In the genomic region with DNA sequence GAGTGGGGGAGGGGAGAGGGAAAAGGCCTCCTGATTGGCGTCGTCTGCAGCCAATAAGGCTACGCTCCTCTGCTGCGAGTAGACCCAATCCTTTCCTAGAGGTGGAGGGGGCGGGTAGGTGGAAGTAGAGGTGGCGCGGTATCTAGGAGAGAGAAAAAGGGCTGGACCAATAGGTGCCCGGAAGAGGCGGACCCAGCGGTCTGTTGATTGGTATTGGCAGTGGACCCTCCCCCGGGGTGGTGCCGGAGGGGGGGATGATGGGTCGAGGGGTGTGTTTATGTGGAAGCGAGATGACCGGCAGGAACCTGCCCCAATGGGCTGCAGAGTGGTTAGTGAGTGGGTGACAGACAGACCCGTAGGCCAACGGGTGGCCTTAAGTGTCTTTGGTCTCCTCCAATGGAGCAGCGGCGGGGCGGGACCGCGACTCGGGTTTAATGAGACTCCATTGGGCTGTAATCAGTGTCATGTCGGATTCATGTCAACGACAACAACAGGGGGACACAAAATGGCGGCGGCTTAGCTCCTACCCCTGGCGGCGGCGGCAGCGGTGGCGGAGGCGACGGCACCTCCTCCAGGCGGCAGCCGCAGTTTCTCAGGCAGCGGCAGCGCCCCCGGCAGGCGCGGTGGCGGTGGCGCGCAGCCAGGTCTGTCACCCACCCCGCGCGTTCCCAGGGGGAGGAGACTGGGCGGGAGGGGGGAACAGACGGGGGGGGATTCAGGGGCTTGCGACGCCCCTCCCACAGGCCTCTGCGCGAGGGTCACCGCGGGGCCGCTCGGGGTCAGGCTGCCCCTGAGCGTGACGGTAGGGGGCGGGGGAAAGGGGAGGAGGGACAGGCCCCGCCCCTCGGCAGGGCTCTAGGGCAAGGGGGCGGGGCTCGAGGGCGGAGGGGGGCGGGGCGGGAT, we compare ENCODE assay signal across 1 cellular context.
TF ChIP-seq lines count a peak whose summit lies in the region.

KAT6B (plus strand) TSS at position 459 of the 903 bp plus-strand sequence. CDS start 16,258 bp downstream, outside the sequence.

TF ChIP-seq in K562, 482 proteins besides CTCF, POLR2A, EP300 and RAD21 (continued from another document and continues in another):
- TF ChIP-seq, protein P1, sequence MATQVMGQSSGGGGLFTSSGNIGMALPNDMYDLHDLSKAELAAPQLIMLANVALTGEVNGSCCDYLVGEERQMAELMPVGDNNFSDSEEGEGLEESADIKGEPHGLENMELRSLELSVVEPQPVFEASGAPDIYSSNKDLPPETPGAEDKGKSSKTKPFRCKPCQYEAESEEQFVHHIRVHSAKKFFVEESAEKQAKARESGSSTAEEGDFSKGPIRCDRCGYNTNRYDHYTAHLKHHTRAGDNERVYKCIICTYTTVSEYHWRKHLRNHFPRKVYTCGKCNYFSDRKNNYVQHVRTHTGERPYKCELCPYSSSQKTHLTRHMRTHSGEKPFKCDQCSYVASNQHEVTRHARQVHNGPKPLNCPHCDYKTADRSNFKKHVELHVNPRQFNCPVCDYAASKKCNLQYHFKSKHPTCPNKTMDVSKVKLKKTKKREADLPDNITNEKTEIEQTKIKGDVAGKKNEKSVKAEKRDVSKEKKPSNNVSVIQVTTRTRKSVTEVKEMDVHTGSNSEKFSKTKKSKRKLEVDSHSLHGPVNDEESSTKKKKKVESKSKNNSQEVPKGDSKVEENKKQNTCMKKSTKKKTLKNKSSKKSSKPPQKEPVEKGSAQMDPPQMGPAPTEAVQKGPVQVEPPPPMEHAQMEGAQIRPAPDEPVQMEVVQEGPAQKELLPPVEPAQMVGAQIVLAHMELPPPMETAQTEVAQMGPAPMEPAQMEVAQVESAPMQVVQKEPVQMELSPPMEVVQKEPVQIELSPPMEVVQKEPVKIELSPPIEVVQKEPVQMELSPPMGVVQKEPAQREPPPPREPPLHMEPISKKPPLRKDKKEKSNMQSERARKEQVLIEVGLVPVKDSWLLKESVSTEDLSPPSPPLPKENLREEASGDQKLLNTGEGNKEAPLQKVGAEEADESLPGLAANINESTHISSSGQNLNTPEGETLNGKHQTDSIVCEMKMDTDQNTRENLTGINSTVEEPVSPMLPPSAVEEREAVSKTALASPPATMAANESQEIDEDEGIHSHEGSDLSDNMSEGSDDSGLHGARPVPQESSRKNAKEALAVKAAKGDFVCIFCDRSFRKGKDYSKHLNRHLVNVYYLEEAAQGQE (CRISPR knock-in tag; IDR thresholded peaks at IDR 0.05; ENCODE audit: low read depth), result 0 out of 2 replicates have a peak, but pooled peaks have one; percentile 51
- TF ChIP-seq JUN (IDR thresholded peaks at IDR 0.05; ENCODE audit: borderline replicate concordance, low read depth, low read length) (peak; percentile 23; the same call in 1 of the 2 replicates), JUN (CRISPR knock-in tag; IDR thresholded peaks at IDR 0.05; ENCODE audit: borderline replicate concordance) (no peak), ZNF212 (CRISPR knock-in tag; IDR thresholded peaks at IDR 0.05) (no peak), ZNF778 (CRISPR knock-in tag; IDR thresholded peaks at IDR 0.05) (no peak), ERF (CRISPR knock-in tag; IDR thresholded peaks at IDR 0.05) (peak; percentile 89), ZNF699 (CRISPR knock-in tag; IDR thresholded peaks at IDR 0.05; ENCODE audit: insufficient replicate concordance) (no peak), SP1 (CRISPR knock-in tag; IDR thresholded peaks at IDR 0.05) (peak; percentile 96), NR2F6 (CRISPR knock-in tag; IDR thresholded peaks at IDR 0.05) (no peak), USF2 (CRISPR knock-in tag; IDR thresholded peaks at IDR 0.05) (no peak), ZNF140 (CRISPR knock-in tag; IDR thresholded peaks at IDR 0.05) (no peak), ZNF41 (CRISPR knock-in tag; conservative IDR thresholded peaks at IDR 0.05) (0 out of 2 replicates have a peak, but pooled peaks have one; percentile 35), TEAD2 (tag; IDR thresholded peaks at IDR 0.05) (no peak), UBTF (IDR thresholded peaks at IDR 0.05; ENCODE audit: borderline replicate concordance in 1 of 2, low read depth in 2 of 2, low read length in 2 of 2) (0 out of 4 replicates have a peak, but pooled peaks of 1 of the 2 experiments have one; percentile 55), TCFL5 (CRISPR knock-in tag; conservative IDR thresholded peaks at IDR 0.05) (no peak), TFAP4 (CRISPR knock-in tag; IDR thresholded peaks at IDR 0.05; ENCODE audit: borderline replicate concordance) (peak; percentile 56), CXXC5 (CRISPR knock-in tag; IDR thresholded peaks at IDR 0.05) (peak; percentile 87), ZBTB7A (IDR thresholded peaks at IDR 0.05; ENCODE audit: borderline replicate concordance, control insufficient read depth, low read depth, low read length) (peak; percentile 92), MYBL2 (IDR thresholded peaks at IDR 0.05; ENCODE audit: low read depth) (no peak), MYBL2 (CRISPR knock-in tag; IDR thresholded peaks at IDR 0.05; ENCODE audit: borderline replicate concordance) (no peak), ZNF445 (CRISPR knock-in tag; IDR thresholded peaks at IDR 0.05; ENCODE audit: low read depth) (no peak), CTCFL (IDR thresholded peaks at IDR 0.05; ENCODE audit: borderline replicate concordance, insufficient read depth, low read depth, low read length, poor library complexity, severe bottlenecking) (peak; percentile 89), PHF8 (IDR thresholded peaks at IDR 0.05; ENCODE audit: borderline replicate concordance, low read length) (peak; percentile 71; the same call in 1 of the 2 replicates), ZBED1 (IDR thresholded peaks at IDR 0.05) (peak; percentile 82), TRIM28 (IDR thresholded peaks at IDR 0.05) (no peak), SUPT5H (IDR thresholded peaks at IDR 0.05) (peak; percentile 71), PHB (CRISPR knock-in tag; IDR thresholded peaks at IDR 0.05) (no peak), FOSL1 (tag; conservative IDR thresholded peaks at IDR 0.05) (no peak), STAT5A (IDR thresholded peaks at IDR 0.05; ENCODE audit: borderline replicate concordance, low read length) (no peak; the same call in 1 of the 2 replicates), SRF (CRISPR knock-in tag; IDR thresholded peaks at IDR 0.05) (peak in 1 of 2 experiments; percentile 68; a peak in 2 of 4 replicates), ZNF134 (CRISPR knock-in tag; conservative IDR thresholded peaks at IDR 0.05) (no peak), MED1 (CRISPR knock-in tag; IDR thresholded peaks at IDR 0.05; ENCODE audit: borderline replicate concordance) (no peak), DNMT1 (IDR thresholded peaks at IDR 0.05) (no peak), TGIF2 (CRISPR knock-in tag; IDR thresholded peaks at IDR 0.05) (no peak), HLTF (IDR thresholded peaks at IDR 0.05) (no peak), SMAD4 (CRISPR knock-in tag; conservative IDR thresholded peaks at IDR 0.05) (peak; percentile 76), MBD2 (IDR thresholded peaks at IDR 0.05; ENCODE audit: borderline replicate concordance, low read depth) (peak; percentile 100), TAF1 (IDR thresholded peaks at IDR 0.05; ENCODE audit: control insufficient read depth, extremely low read depth, insufficient read depth, low read length, severe bottlenecking) (peak; percentile 86), ETS1 (conservative IDR thresholded peaks at IDR 0.05; ENCODE audit: control insufficient read depth, low read depth, low read length) (peak; percentile 53; the same call in 1 of the 2 replicates), CHD1 (IDR thresholded peaks at IDR 0.05; ENCODE audit: low read length) (peak; percentile 60), CREM (IDR thresholded peaks at IDR 0.05; ENCODE audit: low read depth) (peak; percentile 85), PRPF4 (IDR thresholded peaks at IDR 0.05; ENCODE audit: insufficient read depth, low read depth, low read length, poor library complexity, severe bottlenecking) (peak; percentile 7), POLR2H (tag; IDR thresholded peaks at IDR 0.05; ENCODE audit: low read depth) (peak; percentile 84), FOXA3 (CRISPR knock-in tag; conservative IDR thresholded peaks at IDR 0.05 in 1 of 2, IDR thresholded peaks at IDR 0.05 in 1 of 2) (no peak), MTA3 (IDR thresholded peaks at IDR 0.05; ENCODE audit: borderline replicate concordance) (peak; percentile 90; the same call in 1 of the 2 replicates)
- TF ChIP-seq, protein P2, sequence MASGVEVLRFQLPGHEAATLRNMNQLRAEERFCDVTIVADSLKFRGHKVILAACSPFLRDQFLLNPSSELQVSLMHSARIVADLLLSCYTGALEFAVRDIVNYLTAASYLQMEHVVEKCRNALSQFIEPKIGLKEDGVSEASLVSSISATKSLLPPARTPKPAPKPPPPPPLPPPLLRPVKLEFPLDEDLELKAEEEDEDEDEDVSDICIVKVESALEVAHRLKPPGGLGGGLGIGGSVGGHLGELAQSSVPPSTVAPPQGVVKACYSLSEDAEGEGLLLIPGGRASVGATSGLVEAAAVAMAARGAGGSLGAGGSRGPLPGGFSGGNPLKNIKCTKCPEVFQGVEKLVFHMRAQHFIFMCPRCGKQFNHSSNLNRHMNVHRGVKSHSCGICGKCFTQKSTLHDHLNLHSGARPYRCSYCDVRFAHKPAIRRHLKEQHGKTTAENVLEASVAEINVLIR (CRISPR knock-in tag; IDR thresholded peaks at IDR 0.05), result peak; percentile 71; the same call in 1 of the 2 replicates
- TF ChIP-seq, protein P3, sequence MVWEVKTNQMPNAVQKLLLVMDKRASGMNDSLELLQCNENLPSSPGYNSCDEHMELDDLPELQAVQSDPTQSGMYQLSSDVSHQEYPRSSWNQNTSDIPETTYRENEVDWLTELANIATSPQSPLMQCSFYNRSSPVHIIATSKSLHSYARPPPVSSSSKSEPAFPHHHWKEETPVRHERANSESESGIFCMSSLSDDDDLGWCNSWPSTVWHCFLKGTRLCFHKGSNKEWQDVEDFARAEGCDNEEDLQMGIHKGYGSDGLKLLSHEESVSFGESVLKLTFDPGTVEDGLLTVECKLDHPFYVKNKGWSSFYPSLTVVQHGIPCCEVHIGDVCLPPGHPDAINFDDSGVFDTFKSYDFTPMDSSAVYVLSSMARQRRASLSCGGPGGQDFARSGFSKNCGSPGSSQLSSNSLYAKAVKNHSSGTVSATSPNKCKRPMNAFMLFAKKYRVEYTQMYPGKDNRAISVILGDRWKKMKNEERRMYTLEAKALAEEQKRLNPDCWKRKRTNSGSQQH (CRISPR knock-in tag; IDR thresholded peaks at IDR 0.05), result 0 out of 2 replicates have a peak, but pooled peaks have one; percentile 25
- TF ChIP-seq, protein P4, sequence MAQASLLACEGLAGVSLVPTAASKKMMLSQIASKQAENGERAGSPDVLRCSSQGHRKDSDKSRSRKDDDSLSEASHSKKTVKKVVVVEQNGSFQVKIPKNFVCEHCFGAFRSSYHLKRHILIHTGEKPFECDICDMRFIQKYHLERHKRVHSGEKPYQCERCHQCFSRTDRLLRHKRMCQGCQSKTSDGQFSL (CRISPR knock-in tag; IDR thresholded peaks at IDR 0.05), result no peak; the same call in 1 of the 2 replicates
- TF ChIP-seq, protein P4 (tag; IDR thresholded peaks at IDR 0.05), result peak in 1 of 2 experiments; percentile 68; a peak in 2 of 4 replicates
